ENCODE assay signal across 36 cellular contexts in the genomic region with DNA sequence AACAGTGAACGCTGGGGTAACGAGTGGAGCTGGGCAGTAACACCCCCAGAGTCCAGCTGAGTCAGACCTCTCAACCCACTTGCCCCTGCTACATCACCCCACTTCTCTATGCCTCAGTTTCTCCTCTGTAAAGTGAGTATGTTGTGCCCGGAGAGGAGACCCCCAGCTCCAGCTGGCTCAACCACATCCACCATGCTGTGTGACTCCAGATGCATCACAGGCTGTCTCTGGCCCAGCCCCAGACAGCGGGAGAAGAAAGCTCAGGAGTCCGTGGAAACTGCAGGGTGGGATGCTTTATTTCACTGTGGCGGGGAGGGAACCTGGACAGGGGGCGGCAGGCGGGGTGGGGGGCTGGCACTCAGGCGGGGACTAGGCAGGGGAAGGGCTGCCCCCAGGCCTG.
"Had no signal": no experiment of that assay in that cellular context is flagged by ENCODE, and none has a peak within 500 bp of the region (broad histone marks: within the 10 kb centered on the region; RNA-seq: fewer than 3 reads in every experiment).

No MANE protein-coding gene starts in this region.

- ATAC-seq: activated CD4-positive, alpha-beta T cell treated with anti-CD3 and anti-CD28 coated beads for 36 hours; activated CD4-positive, CD25-positive, alpha-beta regulatory T cell treated with anti-CD3 and anti-CD28 coated beads, Interleukin-2, amount 50 U/mL, for 24 hours; activated CD8-positive, alpha-beta T cell treated with anti-CD3 and anti-CD28 coated beads, Interleukin-2, amount 10 ng/mL, durations not matched to agents 7 days and 5 days; activated naive CD4-positive, alpha-beta T cell treated with anti-CD3 and anti-CD28 coated beads, Interleukin-2, amount 50 U/mL, for 72 hours; body of pancreas; WTC11 had no signal

- DNase-seq: activated CD4-positive, alpha-beta memory T cell treated with anti-CD3 and anti-CD28 coated beads, Interleukin-2, amount 10 ng/mL, durations not matched to agents 7 days and 5 days; activated CD4-positive, alpha-beta T cell treated with anti-CD3 and anti-CD28 coated beads for 1 hour; activated CD4-positive, alpha-beta T cell treated with anti-CD3 and anti-CD28 coated beads for 36 hours; activated CD4-positive, alpha-beta T cell treated with anti-CD3 and anti-CD28 coated beads for 48 hours; activated CD4-positive, alpha-beta T cell treated with anti-CD3 and anti-CD28 coated beads, Interleukin-2, amount 10 ng/mL, durations not matched to agents 7 days and 5 days; activated CD4-positive, alpha-beta T cell treated with anti-CD3 and anti-CD28 coated beads, Interleukin-2, amount 50 U/mL, for 48 hours; activated CD4-positive, CD25-positive, alpha-beta regulatory T cell; activated CD8-positive, alpha-beta memory T cell treated with anti-CD3 and anti-CD28 coated beads for 24 hours; activated CD8-positive, alpha-beta memory T cell treated with anti-CD3 and anti-CD28 coated beads, Interleukin-2, amount 10 ng/mL, durations not matched to agents 7 days and 5 days; activated CD8-positive, alpha-beta memory T cell treated with anti-CD3 and anti-CD28 coated beads, Interleukin-2, amount 50 U/mL, for 48 hours; activated CD8-positive, alpha-beta T cell treated with anti-CD3 and anti-CD28 coated beads, Interleukin-2, amount 10 ng/mL, durations not matched to agents 7 days and 5 days; activated effector memory CD4-positive, alpha-beta T cell treated with Interleukin-2 at 50 U/mL for 16 hours; activated gamma-delta T cell treated with Interleukin-2 at 50 U/mL for 16 hours; activated naive CD4-positive, alpha-beta T cell; activated naive CD4-positive, alpha-beta T cell treated with anti-CD3 and anti-CD28 coated beads for 36 hours; activated naive CD4-positive, alpha-beta T cell treated with anti-CD3 and anti-CD28 coated beads, Interleukin-2, amount 50 U/mL, for 16 hours; activated naive CD8-positive, alpha-beta T cell treated with anti-CD3 and anti-CD28 coated beads for 36 hours; activated T-cell treated with anti-CD3 and anti-CD28 coated beads, Interleukin-2, amount 50 U/mL, for 24 hours; activated T-cell treated with anti-CD3 and anti-CD28 coated beads, Interleukin-2, amount 50 U/mL, for 48 hours; adrenal gland; amniotic stem cell; aorta; body of pancreas; brain microvascular endothelial cell; caudate nucleus; cerebellar nuclear complex; T-helper 1 cell; T-helper 2 cell; T-helper 9 cell; WERI-Rb-1 had no signal

- H3K27me3 ChIP-seq: adrenal gland, body of pancreas, brain microvascular endothelial cell, breast epithelium had no signal

- H3K27ac ChIP-seq: adrenal gland, body of pancreas, brain microvascular endothelial cell, breast epithelium, WERI-Rb-1 had no signal

- H3K9me3 ChIP-seq: adrenal gland, body of pancreas, breast epithelium had no signal

- H3K4me1 ChIP-seq: adrenal gland, body of pancreas, breast epithelium had no signal

- FAIRE-seq: astrocyte, TTC549 had no signal

- H3K4me3 ChIP-seq: adrenal gland, body of pancreas, breast epithelium had no signal
